Comparison of ENCODE assay signal across 21 cellular contexts in the genomic region with DNA sequence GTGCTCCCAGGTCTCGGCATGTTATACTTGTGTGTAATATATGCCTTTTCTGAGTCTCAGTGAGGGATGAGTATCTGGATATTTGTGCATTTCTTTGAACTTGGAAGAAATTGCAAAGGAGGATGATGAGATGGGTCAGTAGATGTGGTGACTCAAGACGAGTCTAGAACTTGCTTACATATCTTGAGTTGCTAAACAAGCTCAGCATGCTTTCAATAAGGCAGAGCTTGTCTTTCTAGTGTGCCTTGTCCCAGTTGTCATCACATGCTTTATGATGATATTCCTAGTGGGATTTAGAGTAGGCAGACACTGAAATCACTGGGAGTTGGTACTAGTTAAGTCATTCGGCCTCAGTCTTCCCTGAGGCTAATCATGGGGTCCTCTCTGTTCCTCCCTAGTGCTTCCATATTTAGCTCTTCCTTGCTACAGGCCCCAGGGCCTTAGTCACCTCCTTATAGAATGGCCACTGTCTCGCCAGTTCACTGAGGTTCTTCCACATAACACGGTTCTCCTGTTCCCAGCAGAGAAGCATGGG.
DNase-seq lines count a peak whose midpoint lies in the region; ATAC-seq and TF ChIP-seq lines count a peak whose summit lies in the region.
"Had no signal": no experiment of that assay in that cellular context is flagged by ENCODE, and none has a peak within 500 bp of the region (broad histone marks: within the 10 kb centered on the region; RNA-seq: fewer than 3 reads in every experiment).

No MANE protein-coding gene starts in this region.

- no peak overlapping the region; the same call in 1 of the 2 replicates for H3K14ac ChIP-seq in IMR-90 (replicated peaks; ENCODE audit: low read depth, low read length)

- no peaks in the 10 kb centered on the region for H3K36me3 Mint-ChIP-seq in type B pancreatic cell
- H3K36me3 Mint-ChIP-seq: IgD-negative memory B cell had no signal

- peak overlapping the region; percentile 11; the same call in 1 of the 2 replicates for H2BK20ac ChIP-seq in IMR-90 (ENCODE audit: low read depth, low read length)

- H2BK120ac ChIP-seq in IMR-90 (ENCODE audit: low read depth, low read length): no peak overlapping the region

- H3K9me1 ChIP-seq in IMR-90 (ENCODE audit: insufficient read depth, low read length): peaks cover 10% of the 10 kb centered on the region; the same call in 1 of the 2 replicates

- no peaks in the 10 kb centered on the region for H3K9me3 ChIP-seq in IMR-90 (ENCODE audit: control insufficient read depth, insufficient read depth, low read length)

- POLR2A ChIA-PET in IMR-90 (lab: Charles Lee; ENCODE audit: unreplicated experiment): no interaction called here

- TF ChIP-seq POLR2A in IMR-90 (IDR thresholded peaks at IDR 0.05; ENCODE audit: low read depth, low read length): no peak

- peak overlapping the region; percentile 9; the same call in 1 of the 2 replicates for H3K18ac ChIP-seq in IMR-90 (ENCODE audit: low read depth, low read length)

- TF ChIP-seq CTCF in IMR-90 (conservative IDR thresholded peaks at IDR 0.05; ENCODE audit: low read depth, low read length) (no peak), VCaP (conservative IDR thresholded peaks at IDR 0.05) (no peak), fibroblast of villous mesenchyme (IDR thresholded peaks at IDR 0.05; ENCODE audit: insufficient read depth, low read depth, low read length) (no peak), type B pancreatic cell (conservative IDR thresholded peaks at IDR 0.05) (no peak)

- in situ Hi-C loops in IMR-90 (cut with MboI; ENCODE audit: low sequenced_read_pairs): loop anchor here (10.0 kb wide), 1 partner anchor 64 kb away; no protein-coding TSS in a partner anchor

- H3K27ac ChIP-seq in IMR-90 (ENCODE audit: insufficient read depth, low read length) (no peak overlapping the region), VCaP (peak overlapping the region; percentile 75; the same call in 1 of the 2 replicates)
- H3K27ac ChIP-seq: C4-2B, SK-N-MC had no signal

- peak overlapping the region; percentile 5; the same call in 1 of the 3 replicates for H2BK15ac ChIP-seq in IMR-90 (ENCODE audit: low read depth, low read length)

- WGBS in IMR-90 (ENCODE audit: extremely low coverage in 2 of 2, insufficient read length in 1 of 2), 2 experiments: 80% methylated on average over 3 of the region's 5 CpGs; no CpG with 5 or more reads in 1 of the 2 experiments

- H4K20me1 ChIP-seq in IMR-90 (ENCODE audit: insufficient read depth, low read length): no peaks in the 10 kb centered on the region

- no TSS peak for BruUV-seq in IMR-90 (replicated peaks; lab: Mats Ljungman, UMichigan)

- peak overlapping the region; percentile 20 for H3K27ac Mint-ChIP-seq in type B pancreatic cell
- H3K27ac Mint-ChIP-seq: IgD-negative memory B cell had no signal

- DNase-seq in IMR-90: peak; percentile 67
- peak; percentile 29 for DNase-seq in fibroblast of villous mesenchyme (ENCODE audit: low read depth)
- no peak for DNase-seq in type B pancreatic cell (ENCODE audit: extremely low spot score, unreplicated experiment)
- no peak for DNase-seq in LoVo (ENCODE audit: low spot score)
- DNase-seq: ACHN, AML-193, DMS79, Karpas-422, MM.1S, NCI-H1092, NCI-H1436 treated with DMSO at 0.1 percent for 48 hours, NCI-H2029, NCI-H345, NCI-H524 treated with DMSO at 0.1 percent for 48 hours had no signal

- ATAC-seq in IMR-90 (ENCODE audit: low read depth) (peak; percentile 24; the same call in 1 of the 2 replicates), HG02970 (IDR thresholded peaks at IDR 0.05; ENCODE audit: low FRiP score, unreplicated experiment) (no peak), HG02885 (IDR thresholded peaks at IDR 0.05; ENCODE audit: poor library complexity, unreplicated experiment) (no peak)
- ATAC-seq: Panc1 had no signal

- no peak overlapping the region for H3K23ac ChIP-seq in IMR-90 (ENCODE audit: low read depth, low read length)

- H3K4ac ChIP-seq in IMR-90 (ENCODE audit: low read depth, low read length): peak overlapping the region; percentile 0; the same call in 1 of the 2 replicates

- no peak overlapping the region for H4K5ac ChIP-seq in IMR-90 (ENCODE audit: low read depth, low read length)

- no peaks in the 10 kb centered on the region for H3K27me3 Mint-ChIP-seq in type B pancreatic cell
- H3K27me3 Mint-ChIP-seq: IgD-negative memory B cell had no signal

- H2AK5ac ChIP-seq in IMR-90 (ENCODE audit: low read depth, low read length): no peak overlapping the region

- dilution Hi-C loops in IMR-90 (cut with HindIII; ENCODE audit: low sequenced_read_pairs, unreplicated experiment): no loop called here

- no peaks in the 10 kb centered on the region for H3K36me3 ChIP-seq in IMR-90 (ENCODE audit: control insufficient read depth, insufficient read depth, low read length)

- H4K91ac ChIP-seq in IMR-90 (ENCODE audit: insufficient read depth, low read depth, low read length): no peak overlapping the region; the same call in 1 of the 2 replicates

- no peak overlapping the region for H3K4me3 ChIP-seq in IMR-90 (ENCODE audit: insufficient read depth, low read depth, low read length)
- H3K4me3 ChIP-seq in fibroblast of villous mesenchyme (ENCODE audit: low read depth, low read length): no peak overlapping the region
- H3K4me3 ChIP-seq: SK-N-MC had no signal

- peaks cover 16% of the 10 kb centered on the region for H3K4me1 Mint-ChIP-seq in type B pancreatic cell (ENCODE audit: unreplicated experiment)

- no peaks in the 10 kb centered on the region for H3K27me3 ChIP-seq in IMR-90 (ENCODE audit: control insufficient read depth, insufficient read depth, low read length)

- no peak overlapping the region for H3K9ac ChIP-seq in IMR-90 (ENCODE audit: low read depth, low read length)

- H3K4me1 ChIP-seq in IMR-90 (ENCODE audit: control insufficient read depth, insufficient read depth, low read length): peaks cover 8% of the 10 kb centered on the region

- H3K4me2 ChIP-seq in IMR-90 (ENCODE audit: low read depth, low read length): no peak overlapping the region

- H3K56ac ChIP-seq in IMR-90 (ENCODE audit: extremely low read depth, insufficient read depth, low read length): no peak overlapping the region

- peaks cover 3% of the 10 kb centered on the region for H3K9me3 Mint-ChIP-seq in type B pancreatic cell
- H3K9me3 Mint-ChIP-seq: IgD-negative memory B cell had no signal

- H2BK5ac ChIP-seq in IMR-90 (ENCODE audit: low read depth, low read length, poor library complexity, severe bottlenecking): peak overlapping the region; percentile 40

- intact Hi-C loops in IMR-90 (cut with micrococcal nuclease): no loop called here

- no peak for TF ChIP-seq RAD21 in IMR-90 (IDR thresholded peaks at IDR 0.05; ENCODE audit: low read length)

- no peak overlapping the region for H2AFZ ChIP-seq in IMR-90 (replicated peaks; ENCODE audit: low read length, poor library complexity)

- CTCF ChIA-PET in IMR-90 (lab: Yijun Ruan, JAX): interaction anchor here (0.5 kb wide), 2 partner anchors 50 to 58 kb away, joined by 3 to 4 read pairs; no protein-coding TSS in a partner anchor

- peak overlapping the region; percentile 39 for H2AK9ac ChIP-seq in IMR-90 (replicated peaks; ENCODE audit: low read depth, low read length, poor library complexity)

- H3K4me3 Mint-ChIP-seq in type B pancreatic cell: peak overlapping the region; percentile 29
- H3K4me3 Mint-ChIP-seq: IgD-negative memory B cell had no signal

- H3K79me1 ChIP-seq in IMR-90 (ENCODE audit: low read depth in 1 of 2, low read length in 2 of 2): no peaks in the 10 kb centered on the region

- peak overlapping the region in 1 of 2 experiments; percentile 5; a peak in 1 of 4 replicates for H4K8ac ChIP-seq in IMR-90 (ENCODE audit: low read depth in 2 of 2, low read length in 2 of 2)

TF ChIP-seq in IMR-90, 13 proteins besides CTCF, POLR2A, EP300 and RAD21:
- TF ChIP-seq CHD1 (IDR thresholded peaks at IDR 0.05; ENCODE audit: low read depth, low read length) (no peak), CEBPB (IDR thresholded peaks at IDR 0.05; ENCODE audit: low read depth, low read length) (peak; percentile 37; the same call in 1 of the 2 replicates)
TF ChIP-seq in IMR-90: peak in this region for 1.

Comparison
In these comparisons a context has a peak if more than half of its experiments do, and no peak if none do; other contexts are left out.
1. DNase-seq: peak in IMR-90 (single experiment) and fibroblast of villous mesenchyme (single experiment); none in type B pancreatic cell (single experiment) and LoVo (single experiment).